9 cellular contexts compared by ENCODE assay signal in genomic region chr6:13273931-13274706, GRCh38. TPM values are rescaled to one million over a fixed set of nuclear protein-coding genes. Genes with fewer than 3 reads are reported as not detected.
A peak's percentile ranks its signal among the peaks of the same experiment; 100 is the strongest.
DNase-seq lines count a peak whose midpoint lies in the region; ATAC-seq lines count a peak whose summit lies in the region.
"Had no signal": no experiment of that assay in that cellular context is flagged by ENCODE, and none has a peak within 500 bp of the region (broad histone marks: within the 10 kb centered on the region; RNA-seq: fewer than 3 reads in every experiment).

No MANE protein-coding gene starts in this region.

- peak overlapping the region; percentile 81 for H3K27ac Mint-ChIP-seq in activated naive CD8-positive, alpha-beta T cell

- ATAC-seq in HG02678 (IDR thresholded peaks at IDR 0.05; ENCODE audit: unreplicated experiment) = peak; percentile 55
- ATAC-seq: body of pancreas had no signal

- peak overlapping the region; percentile 73 for H3K4me3 Mint-ChIP-seq in activated naive CD8-positive, alpha-beta T cell

- no peaks in the 10 kb centered on the region for H3K9me3 Mint-ChIP-seq in activated naive CD8-positive, alpha-beta T cell (ENCODE audit: low read depth)

- peaks cover 34% of the 10 kb centered on the region for H3K4me1 Mint-ChIP-seq in activated naive CD8-positive, alpha-beta T cell (ENCODE audit: low read depth)

- H3K36me3 Mint-ChIP-seq in activated naive CD8-positive, alpha-beta T cell = peaks cover 2% of the 10 kb centered on the region

- H3K27me3 Mint-ChIP-seq in activated naive CD8-positive, alpha-beta T cell = no peaks in the 10 kb centered on the region

- DNase-seq in Daoy (ENCODE audit: low read depth) = peak; percentile 53
- DNase-seq in T-helper 1 cell = peak; percentile 12 to 60 (median 33)
- peak; percentile 25 to 37 (median 25) for DNase-seq in stimulated activated CD4-positive, alpha-beta T cell treated with anti-CD3 and anti-CD28 coated beads, Interleukin-12 subunit alpha, Interleukin-12 subunit beta, amount 100 ng/mL, for 48 hours (ENCODE audit: low read depth in 2 of 3, low spot score in 1 of 3)
- no peak for DNase-seq in DMS53 treated with DMSO at 0.1 percent for 48 hours (lab: John Stamatoyannopoulos, UW; ENCODE audit: unreplicated experiment)
- no peak for DNase-seq in AG20443 (ENCODE audit: low spot score)
- DNase-seq in hepatic stellate cell (ENCODE audit: low spot score) = no peak

RNA-seq across cellular contexts. Expression of gene TBC1D7, which starts 54.2 kb away (rescaled TPM):
- 55.1 and 56.2 TPM in 2 replicates for total RNA-seq in Daoy (2014; rRNA removed; shearing (Covaris generic))

Comparison
In these comparisons a context has a peak if more than half of its experiments do, and no peak if none do; other contexts are left out.
1. DNase-seq: peak in Daoy (single experiment), T-helper 1 cell (5 of 5) and stimulated activated CD4-positive, alpha-beta T cell treated with anti-CD3 and anti-CD28 coated beads, Interleukin-12 subunit alpha, Interleukin-12 subunit beta, amount 100 ng/mL, for 48 hours (3 of 3); none in DMS53 treated with DMSO at 0.1 percent for 48 hours (single experiment), AG20443 (single experiment) and hepatic stellate cell (single experiment).